1 cellular context compared by ENCODE assay signal in genomic region chr14:105203057-105203494, GRCh38.
TF ChIP-seq lines count a peak whose summit lies in the region.

No MANE protein-coding gene starts in this region.

TF ChIP-seq in HepG2, 621 proteins besides CTCF, POLR2A, EP300 and RAD21 (continues in another document):
- TF ChIP-seq, protein P1, sequence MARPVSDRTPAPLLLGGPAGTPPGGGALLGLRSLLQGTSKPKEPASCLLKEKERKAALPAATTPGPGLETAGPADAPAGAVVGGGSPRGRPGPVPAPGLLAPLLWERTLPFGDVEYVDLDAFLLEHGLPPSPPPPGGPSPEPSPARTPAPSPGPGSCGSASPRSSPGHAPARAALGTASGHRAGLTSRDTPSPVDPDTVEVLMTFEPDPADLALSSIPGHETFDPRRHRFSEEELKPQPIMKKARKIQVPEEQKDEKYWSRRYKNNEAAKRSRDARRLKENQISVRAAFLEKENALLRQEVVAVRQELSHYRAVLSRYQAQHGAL (CRISPR knock-in tag; IDR thresholded peaks at IDR 0.05; ENCODE audit: not compliant biosample characterization): no peak
- TF ChIP-seq KDM2A (CRISPR knock-in tag; IDR thresholded peaks at IDR 0.05; ENCODE audit: borderline replicate concordance, low read depth) (peak; percentile 77; the same call in 1 of the 2 replicates), ZNF784 (CRISPR knock-in tag; IDR thresholded peaks at IDR 0.05; ENCODE audit: borderline replicate concordance) (no peak), ZNF841 (CRISPR knock-in tag; IDR thresholded peaks at IDR 0.05; ENCODE audit: borderline replicate concordance) (no peak), SNRNP70 (IDR thresholded peaks at IDR 0.05; ENCODE audit: low read depth, low read length) (no peak), UBTF (CRISPR knock-in tag; IDR thresholded peaks at IDR 0.05) (peak; percentile 18; the same call in 1 of the 2 replicates), RCOR2 (CRISPR knock-in tag; IDR thresholded peaks at IDR 0.05) (no peak), ELF3 (CRISPR knock-in tag; IDR thresholded peaks at IDR 0.05) (no peak), CSRNP1 (CRISPR knock-in tag; IDR thresholded peaks at IDR 0.05) (no peak), HNRNPK (IDR thresholded peaks at IDR 0.05; ENCODE audit: low read depth, low read length, poor library complexity, severe bottlenecking) (no peak), ETV6 (CRISPR knock-in tag; conservative IDR thresholded peaks at IDR 0.05) (no peak), ZFY (CRISPR knock-in tag; IDR thresholded peaks at IDR 0.05) (no peak), ZC3H4 (CRISPR knock-in tag; IDR thresholded peaks at IDR 0.05; ENCODE audit: borderline replicate concordance) (no peak), SIN3B (IDR thresholded peaks at IDR 0.05; ENCODE audit: low read length) (no peak), ZMYM4 (CRISPR knock-in tag; IDR thresholded peaks at IDR 0.05) (no peak), ZNF580 (CRISPR knock-in tag; IDR thresholded peaks at IDR 0.05; ENCODE audit: borderline replicate concordance, low read depth) (no peak), ZNF724P (CRISPR knock-in tag; IDR thresholded peaks at IDR 0.05; ENCODE audit: borderline replicate concordance) (no peak), SOX13 (IDR thresholded peaks at IDR 0.05) (no peak), SOX13 (CRISPR knock-in tag; conservative IDR thresholded peaks at IDR 0.05 in 1 of 2, IDR thresholded peaks at IDR 0.05 in 1 of 2) (no peak), CREB1 (IDR thresholded peaks at IDR 0.05) (no peak), CREB1 (CRISPR knock-in tag; IDR thresholded peaks at IDR 0.05) (no peak), ZKSCAN8 (CRISPR knock-in tag; IDR thresholded peaks at IDR 0.05; ENCODE audit: borderline replicate concordance) (no peak), ZNF766 (CRISPR knock-in tag; IDR thresholded peaks at IDR 0.05; ENCODE audit: borderline replicate concordance) (no peak), ZNF530 (CRISPR knock-in tag; IDR thresholded peaks at IDR 0.05; ENCODE audit: low read depth) (no peak), TCF12 (IDR thresholded peaks at IDR 0.05) (no peak), TCF12 (CRISPR knock-in tag; IDR thresholded peaks at IDR 0.05) (no peak), ZNF709 (CRISPR knock-in tag; IDR thresholded peaks at IDR 0.05) (no peak), ZNF460 (CRISPR knock-in tag; IDR thresholded peaks at IDR 0.05; ENCODE audit: borderline replicate concordance) (no peak), RFXANK (CRISPR knock-in tag; IDR thresholded peaks at IDR 0.05) (no peak), GATAD1 (CRISPR knock-in tag; IDR thresholded peaks at IDR 0.05) (no peak), KLF13 (CRISPR knock-in tag; IDR thresholded peaks at IDR 0.05) (no peak), ZSCAN21 (CRISPR knock-in tag; IDR thresholded peaks at IDR 0.05; ENCODE audit: borderline replicate concordance) (no peak), ZFP36L2 (CRISPR knock-in tag; IDR thresholded peaks at IDR 0.05) (no peak), IRX3 (CRISPR knock-in tag; IDR thresholded peaks at IDR 0.05; ENCODE audit: borderline replicate concordance, low read depth) (no peak), KMT2B (CRISPR knock-in tag; IDR thresholded peaks at IDR 0.05) (no peak), ZNF296 (CRISPR knock-in tag; conservative IDR thresholded peaks at IDR 0.05) (no peak), TRIM24 (CRISPR knock-in tag; IDR thresholded peaks at IDR 0.05) (no peak), GABPB1 (CRISPR knock-in tag; IDR thresholded peaks at IDR 0.05) (0 out of 2 replicates have a peak, but pooled peaks have one; percentile 27), KDM3A (CRISPR knock-in tag; IDR thresholded peaks at IDR 0.05; ENCODE audit: low read depth) (no peak), ZNF574 (CRISPR knock-in tag; IDR thresholded peaks at IDR 0.05) (no peak), ZNF256 (CRISPR knock-in tag; conservative IDR thresholded peaks at IDR 0.05) (no peak), KAT2B (IDR thresholded peaks at IDR 0.05; ENCODE audit: borderline replicate concordance, low read depth, low read length) (no peak), NRL (CRISPR knock-in tag; IDR thresholded peaks at IDR 0.05; ENCODE audit: borderline replicate concordance) (no peak), ZNF496 (CRISPR knock-in tag; IDR thresholded peaks at IDR 0.05; ENCODE audit: insufficient replicate concordance) (no peak), SALL2 (CRISPR knock-in tag; IDR thresholded peaks at IDR 0.05) (no peak), MBD4 (IDR thresholded peaks at IDR 0.05; ENCODE audit: borderline replicate concordance, low read length) (no peak), ZNF30 (CRISPR knock-in tag; IDR thresholded peaks at IDR 0.05) (no peak), REL (CRISPR knock-in tag; conservative IDR thresholded peaks at IDR 0.05) (no peak), ZNF543 (CRISPR knock-in tag; IDR thresholded peaks at IDR 0.05) (no peak), PCBP1 (IDR thresholded peaks at IDR 0.05; ENCODE audit: borderline replicate concordance, low read depth, low read length) (0 out of 2 replicates have a peak, but pooled peaks have one; percentile 16), HNRNPLL (IDR thresholded peaks at IDR 0.05; ENCODE audit: low read depth, low read length, poor library complexity, severe bottlenecking) (peak; percentile 18), STAG1 (CRISPR knock-in tag; IDR thresholded peaks at IDR 0.05) (peak; percentile 49), SAP130 (CRISPR knock-in tag; IDR thresholded peaks at IDR 0.05; ENCODE audit: low read depth) (no peak), KLF15 (CRISPR knock-in tag; IDR thresholded peaks at IDR 0.05; ENCODE audit: borderline replicate concordance) (no peak), TCF7L2 (IDR thresholded peaks at IDR 0.05; ENCODE audit: low read depth, low read length) (no peak), DNMT1 (CRISPR knock-in tag; IDR thresholded peaks at IDR 0.05) (no peak), ATF7-NPFF (CRISPR knock-in tag; IDR thresholded peaks at IDR 0.05; ENCODE audit: low read depth) (no peak), ZNF549 (CRISPR knock-in tag; IDR thresholded peaks at IDR 0.05) (no peak)
- TF ChIP-seq, protein P2, sequence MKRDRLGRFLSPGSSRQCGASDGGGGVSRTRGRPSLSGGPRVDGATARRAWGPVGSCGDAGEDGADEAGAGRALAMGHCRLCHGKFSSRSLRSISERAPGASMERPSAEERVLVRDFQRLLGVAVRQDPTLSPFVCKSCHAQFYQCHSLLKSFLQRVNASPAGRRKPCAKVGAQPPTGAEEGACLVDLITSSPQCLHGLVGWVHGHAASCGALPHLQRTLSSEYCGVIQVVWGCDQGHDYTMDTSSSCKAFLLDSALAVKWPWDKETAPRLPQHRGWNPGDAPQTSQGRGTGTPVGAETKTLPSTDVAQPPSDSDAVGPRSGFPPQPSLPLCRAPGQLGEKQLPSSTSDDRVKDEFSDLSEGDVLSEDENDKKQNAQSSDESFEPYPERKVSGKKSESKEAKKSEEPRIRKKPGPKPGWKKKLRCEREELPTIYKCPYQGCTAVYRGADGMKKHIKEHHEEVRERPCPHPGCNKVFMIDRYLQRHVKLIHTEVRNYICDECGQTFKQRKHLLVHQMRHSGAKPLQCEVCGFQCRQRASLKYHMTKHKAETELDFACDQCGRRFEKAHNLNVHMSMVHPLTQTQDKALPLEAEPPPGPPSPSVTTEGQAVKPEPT (CRISPR knock-in tag; IDR thresholded peaks at IDR 0.05; ENCODE audit: low read depth): no peak
- TF ChIP-seq, protein P3, sequence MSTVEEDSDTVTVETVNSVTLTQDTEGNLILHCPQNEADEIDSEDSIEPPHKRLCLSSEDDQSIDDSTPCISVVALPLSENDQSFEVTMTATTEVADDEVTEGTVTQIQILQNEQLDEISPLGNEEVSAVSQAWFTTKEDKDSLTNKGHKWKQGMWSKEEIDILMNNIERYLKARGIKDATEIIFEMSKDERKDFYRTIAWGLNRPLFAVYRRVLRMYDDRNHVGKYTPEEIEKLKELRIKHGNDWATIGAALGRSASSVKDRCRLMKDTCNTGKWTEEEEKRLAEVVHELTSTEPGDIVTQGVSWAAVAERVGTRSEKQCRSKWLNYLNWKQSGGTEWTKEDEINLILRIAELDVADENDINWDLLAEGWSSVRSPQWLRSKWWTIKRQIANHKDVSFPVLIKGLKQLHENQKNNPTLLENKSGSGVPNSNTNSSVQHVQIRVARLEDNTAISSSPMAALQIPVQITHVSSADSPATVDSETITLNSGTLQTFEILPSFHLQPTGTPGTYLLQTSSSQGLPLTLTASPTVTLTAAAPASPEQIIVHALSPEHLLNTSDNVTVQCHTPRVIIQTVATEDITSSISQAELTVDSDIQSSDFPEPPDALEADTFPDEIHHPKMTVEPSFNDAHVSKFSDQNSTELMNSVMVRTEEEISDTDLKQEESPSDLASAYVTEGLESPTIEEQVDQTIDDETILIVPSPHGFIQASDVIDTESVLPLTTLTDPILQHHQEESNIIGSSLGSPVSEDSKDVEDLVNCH (CRISPR knock-in tag; IDR thresholded peaks at IDR 0.05): no peak
- TF ChIP-seq, protein P4, sequence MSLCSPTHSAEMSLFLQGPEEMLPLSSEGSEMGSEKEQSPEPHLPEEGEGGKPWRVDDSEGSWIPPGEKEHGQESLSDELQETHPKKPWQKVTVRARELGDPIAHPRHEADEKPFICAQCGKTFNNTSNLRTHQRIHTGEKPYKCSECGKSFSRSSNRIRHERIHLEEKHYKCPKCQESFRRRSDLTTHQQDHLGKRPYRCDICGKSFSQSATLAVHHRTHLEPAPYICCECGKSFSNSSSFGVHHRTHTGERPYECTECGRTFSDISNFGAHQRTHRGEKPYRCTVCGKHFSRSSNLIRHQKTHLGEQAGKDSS (CRISPR knock-in tag; IDR thresholded peaks at IDR 0.05; ENCODE audit: borderline replicate concordance, low read depth): no peak
- TF ChIP-seq, protein P5, sequence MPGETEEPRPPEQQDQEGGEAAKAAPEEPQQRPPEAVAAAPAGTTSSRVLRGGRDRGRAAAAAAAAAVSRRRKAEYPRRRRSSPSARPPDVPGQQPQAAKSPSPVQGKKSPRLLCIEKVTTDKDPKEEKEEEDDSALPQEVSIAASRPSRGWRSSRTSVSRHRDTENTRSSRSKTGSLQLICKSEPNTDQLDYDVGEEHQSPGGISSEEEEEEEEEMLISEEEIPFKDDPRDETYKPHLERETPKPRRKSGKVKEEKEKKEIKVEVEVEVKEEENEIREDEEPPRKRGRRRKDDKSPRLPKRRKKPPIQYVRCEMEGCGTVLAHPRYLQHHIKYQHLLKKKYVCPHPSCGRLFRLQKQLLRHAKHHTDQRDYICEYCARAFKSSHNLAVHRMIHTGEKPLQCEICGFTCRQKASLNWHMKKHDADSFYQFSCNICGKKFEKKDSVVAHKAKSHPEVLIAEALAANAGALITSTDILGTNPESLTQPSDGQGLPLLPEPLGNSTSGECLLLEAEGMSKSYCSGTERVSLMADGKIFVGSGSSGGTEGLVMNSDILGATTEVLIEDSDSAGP (CRISPR knock-in tag; IDR thresholded peaks at IDR 0.05; ENCODE audit: borderline replicate concordance): no peak
